Comparison of ENCODE assay signal across 24 cellular contexts in genomic region chrY:3041985-3042384, GRCh38.
DNase-seq lines count a peak whose midpoint lies in the region; ATAC-seq and TF ChIP-seq lines count a peak whose summit lies in the region.
"Had no signal": no experiment of that assay in that cellular context is flagged by ENCODE, and none has a peak within 500 bp of the region (broad histone marks: within the 10 kb centered on the region; RNA-seq: fewer than 3 reads in every experiment).

No MANE protein-coding gene starts in this region.

- no peaks in the 10 kb centered on the region for H3K4me1 ChIP-seq in hepatocyte (ENCODE audit: insufficient read depth)

- no peaks in the 10 kb centered on the region for H3K9me2 ChIP-seq in hepatocyte (replicated peaks; ENCODE audit: insufficient read depth)
- H3K9me2 ChIP-seq: SK-N-SH had no signal

- H3K9me3 ChIP-seq in hepatocyte (ENCODE audit: low read depth): no peaks in the 10 kb centered on the region
- H3K9me3 ChIP-seq: SK-N-SH had no signal

- no peak overlapping the region for H3K27ac ChIP-seq in hepatocyte
- H3K27ac ChIP-seq: HL-60 had no signal

- no peak for TF ChIP-seq CTCF in hepatocyte (IDR thresholded peaks at IDR 0.05; ENCODE audit: poor library complexity)

- ATAC-seq in GM18498 (IDR thresholded peaks at IDR 0.05; ENCODE audit: unreplicated experiment) (peak; percentile 61), GM21515 (IDR thresholded peaks at IDR 0.05; ENCODE audit: unreplicated experiment) (peak; percentile 78), HG02759 (IDR thresholded peaks at IDR 0.05; ENCODE audit: unreplicated experiment) (peak; percentile 40), HG03521 (IDR thresholded peaks at IDR 0.05; ENCODE audit: unreplicated experiment) (peak; percentile 66), GM21423 (IDR thresholded peaks at IDR 0.05; ENCODE audit: unreplicated experiment) (no peak)
- ATAC-seq: HCT116, HepG2, PC-3 had no signal

- no peaks in the 10 kb centered on the region for H4K20me1 ChIP-seq in hepatocyte (ENCODE audit: insufficient read depth, poor library complexity, severe bottlenecking)

- H3K27me3 ChIP-seq in hepatocyte: no peaks in the 10 kb centered on the region

- DNase-seq in mucosa of gallbladder (ENCODE audit: low spot score) (no peak), hepatocyte (ENCODE audit: low spot score) (no peak)
- DNase-seq in activated CD4-positive, alpha-beta T cell treated with anti-CD3 and anti-CD28 coated beads, Interleukin-2, amount 50 U/mL, for 4 hours: no peak
- DNase-seq: Calu3, DMS79 treated with DMSO at 0.1 percent for 48 hours, GF-D8, Karpas-422, NCI-H1105, NCI-H146, NCI-H2029, NCI-H446, NCI-H524 treated with DMSO at 0.1 percent for 48 hours, NCI-H774, PC-3, SK-N-SH, SW 1271 had no signal

- no peak overlapping the region for H3K4me3 ChIP-seq in hepatocyte

- H3K36me3 ChIP-seq in hepatocyte (replicated peaks; ENCODE audit: insufficient read depth, low read depth): no peaks in the 10 kb centered on the region

- H3K79me2 ChIP-seq in hepatocyte: no peaks in the 10 kb centered on the region

- no peak overlapping the region for H3K4me2 ChIP-seq in hepatocyte
- H3K4me2 ChIP-seq: SK-N-SH had no signal

- H2AFZ ChIP-seq in hepatocyte: no peak overlapping the region
